In the genomic region with DNA sequence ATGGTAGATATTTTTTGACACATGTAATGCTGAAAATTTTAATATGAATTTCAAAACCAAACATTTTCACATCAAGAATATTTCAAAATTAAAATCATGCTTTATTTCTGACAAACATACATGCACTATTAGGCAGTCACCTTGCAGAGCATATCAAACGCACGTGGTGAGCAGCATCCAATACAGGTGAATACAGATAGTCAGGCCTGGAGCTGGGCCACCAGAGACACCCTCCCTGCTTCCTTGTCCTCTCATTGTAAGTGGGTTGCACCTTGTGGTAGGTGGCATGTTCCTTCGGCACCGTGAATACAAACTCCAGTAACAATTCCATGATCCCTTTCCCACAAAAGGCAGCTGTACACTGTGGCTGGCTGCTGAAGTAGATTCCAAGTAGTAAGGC, we compare ENCODE assay signal across 19 cellular contexts. TPM values are rescaled to one million over a fixed set of nuclear protein-coding genes. Genes with fewer than 3 reads are reported as not detected.
DNase-seq lines count a peak whose midpoint lies in the region; ATAC-seq and TF ChIP-seq lines count a peak whose summit lies in the region.
"Had no signal": no experiment of that assay in that cellular context is flagged by ENCODE, and none has a peak within 500 bp of the region (broad histone marks: within the 10 kb centered on the region; RNA-seq: fewer than 3 reads in every experiment).

No MANE protein-coding gene starts in this region.

- H3K4me3 Mint-ChIP-seq in HFFc6 (no peak overlapping the region), memory B cell (no peak overlapping the region)
- no peak overlapping the region for H3K4me3 Mint-ChIP-seq in CD8-positive, alpha-beta memory T cell
- H3K4me3 Mint-ChIP-seq: CD4-positive, alpha-beta T cell had no signal

- no peaks in the 10 kb centered on the region for H3K9me3 Mint-ChIP-seq in HFFc6
- no peaks in the 10 kb centered on the region for H3K9me3 Mint-ChIP-seq in memory B cell
- no peaks in the 10 kb centered on the region for H3K9me3 Mint-ChIP-seq in CD8-positive, alpha-beta memory T cell
- H3K9me3 Mint-ChIP-seq: CD4-positive, alpha-beta T cell had no signal

- H3K36me3 Mint-ChIP-seq in HFFc6 (ENCODE audit: low read depth) (peaks cover 22% of the 10 kb centered on the region; the same call in 1 of the 2 replicates), memory B cell (no peaks in the 10 kb centered on the region)
- H3K36me3 Mint-ChIP-seq in CD8-positive, alpha-beta memory T cell: peaks cover 0 to 10% (median 0%) of the 10 kb centered on the region in 3 donors

- H3K9me3 ChIP-seq in Panc1 (ENCODE audit: control insufficient read depth, insufficient read depth, low read depth, low read length): no peaks in the 10 kb centered on the region
- H3K9me3 ChIP-seq in CD8-positive, alpha-beta memory T cell (ENCODE audit: low read length): no peaks in the 10 kb centered on the region
- H3K9me3 ChIP-seq: BE2C, SJSA1 had no signal

- H3K4me1 Mint-ChIP-seq in HFFc6 (ENCODE audit: low read depth): peaks cover 84% of the 10 kb centered on the region
- peaks cover 28% of the 10 kb centered on the region for H3K4me1 Mint-ChIP-seq in memory B cell
- peaks cover 30 to 59% (median 47%) of the 10 kb centered on the region in 3 donors for H3K4me1 Mint-ChIP-seq in CD8-positive, alpha-beta memory T cell

- CTCF ChIA-PET in Panc1 (lab: Charles Lee): no interaction called here
- CTCF ChIA-PET in CD8-positive, alpha-beta memory T cell (lab: Charles Lee): no interaction called here

- H3K27me3 ChIP-seq in Panc1 (ENCODE audit: control insufficient read depth, insufficient read depth, low read length): no peaks in the 10 kb centered on the region
- no peaks in the 10 kb centered on the region for H3K27me3 ChIP-seq in CD8-positive, alpha-beta memory T cell (ENCODE audit: insufficient read depth, low read length, poor library complexity, severe bottlenecking)
- H3K27me3 ChIP-seq: BE2C, SJSA1 had no signal

- DNase-seq in NCI-H2107 treated with DMSO at 0.1 percent for 48 hours (lab: John Stamatoyannopoulos, UW; ENCODE audit: unreplicated experiment): peak; percentile 27
- no peak for DNase-seq in NCI-H2107 (lab: John Stamatoyannopoulos, UW)
- no peak for DNase-seq in HFFc6
- no peak for DNase-seq in Panc1 (ENCODE audit: low read depth, low spot score)
- DNase-seq in memory B cell (ENCODE audit: low spot score in 2 of 2): no peak
- no peak for DNase-seq in NCI-H510A (lab: John Stamatoyannopoulos, UW)
- no peak for DNase-seq in CD8-positive, alpha-beta memory T cell
- no peak for DNase-seq in NCI-H226
- DNase-seq: 8988T; BE2C; CD4-positive, alpha-beta T cell; GF-D8; Karpas-422; NCI-H1105; NCI-H1694 treated with DMSO at 0.1 percent for 48 hours; NCI-H2227 treated with DMSO at 0.1 percent for 48 hours; PC-9; SW 1271 had no signal

- intact Hi-C loops in Panc1 (cut with micrococcal nuclease; ENCODE audit: unreplicated experiment): no loop called here

- H3K27ac ChIP-seq in Panc1 (ENCODE audit: low read length): 0 out of 2 replicates have a peak overlapping the region, but pooled peaks have one; percentile 24
- H3K27ac ChIP-seq in CD8-positive, alpha-beta memory T cell (ENCODE audit: low read depth, low read length): no peak overlapping the region
- H3K27ac ChIP-seq: PC-9, SJSA1 had no signal

- in situ Hi-C loops in Panc1 (cut with HindIII; ENCODE audit: low pct_unique_long_range_greater_than_20kb, low sequenced_read_pairs): no loop called here

- TF ChIP-seq CTCF in HFFc6 (IDR thresholded peaks at IDR 0.05) (no peak), Panc1 (IDR thresholded peaks at IDR 0.05) (no peak)

- peaks cover 47% of the 10 kb centered on the region for H3K4me1 ChIP-seq in Panc1 (ENCODE audit: control insufficient read depth, insufficient read depth, low read length)
- H3K4me1 ChIP-seq in CD8-positive, alpha-beta memory T cell (ENCODE audit: insufficient read depth, low read length): peaks cover 6% of the 10 kb centered on the region

- no peak overlapping the region for H3K4me3 ChIP-seq in Panc1 (ENCODE audit: low read depth in 2 of 2, low read length in 2 of 2)
- no peak overlapping the region for H3K4me3 ChIP-seq in CD8-positive, alpha-beta memory T cell (ENCODE audit: low read length)
- H3K4me3 ChIP-seq: PC-9, SJSA1 had no signal

- POLR2A ChIA-PET in Panc1 (lab: Charles Lee): no interaction called here
- POLR2A ChIA-PET in CD8-positive, alpha-beta memory T cell (lab: Charles Lee): no interaction called here

- H3K27ac Mint-ChIP-seq in HFFc6 (peak overlapping the region; percentile 2; the same call in 1 of the 2 replicates), memory B cell (peak overlapping the region; percentile 71)
- H3K27ac Mint-ChIP-seq in CD8-positive, alpha-beta memory T cell: peak overlapping the region in 1 of 8 donors; percentile 7
- H3K27ac Mint-ChIP-seq: CD4-positive, alpha-beta T cell had no signal

- peak; percentile 40; the same call in 1 of the 2 replicates for ATAC-seq in Panc1
- no peak for ATAC-seq in memory B cell (ENCODE audit: low read depth)

- no peaks in the 10 kb centered on the region; the same call in 1 of the 2 replicates for H3K27me3 Mint-ChIP-seq in HFFc6 (ENCODE audit: insufficient read depth)
- no peaks in the 10 kb centered on the region for H3K27me3 Mint-ChIP-seq in memory B cell
- H3K27me3 Mint-ChIP-seq in CD8-positive, alpha-beta memory T cell: peaks cover 0 to 2% of the 10 kb centered on the region in 2 donors
- H3K27me3 Mint-ChIP-seq: CD4-positive, alpha-beta T cell had no signal

- H3K36me3 ChIP-seq in Panc1 (ENCODE audit: control insufficient read depth, insufficient read depth, low read length): no peaks in the 10 kb centered on the region
- no peaks in the 10 kb centered on the region for H3K36me3 ChIP-seq in CD8-positive, alpha-beta memory T cell (ENCODE audit: insufficient read depth, low read length)
- H3K36me3 ChIP-seq: BE2C had no signal

- BruUV-seq in Panc1 (replicated peaks; lab: Mats Ljungman, UMichigan): no TSS peak

RNA-seq across cellular contexts. Expression of a gene that starts 8.9 kb away (rescaled TPM):
- total RNA-seq in HFFc6 (2021; fragmentation: NEBNext Ultra II Directional; extraction: Animal tissue kit (Norgen Biotek cat#: 25700)): 10 to 100 TPM; 22.4 to 36.3 (median 31.2) TPM
- total RNA-seq in Panc1 (2021; ENCODE audit: unreplicated experiment): 44.8 TPM
- polyA plus RNA-seq in Panc1 (2012; ENCODE audit: insufficient read length): 13.6 TPM
- total RNA-seq in CD8-positive, alpha-beta memory T cell: 10 to 100 TPM; 20.8 to 27.0 TPM
- polyA plus RNA-seq in CD8-positive, alpha-beta memory T cell: 16.5 TPM
